Comparison of ENCODE assay signal across 3 cellular contexts in genomic region chr7:76286842-76287403, GRCh38.
TF ChIP-seq lines count a peak whose summit lies in the region.

No MANE protein-coding gene starts in this region.

TF ChIP-seq in HepG2, 621 proteins besides CTCF, POLR2A, EP300 and RAD21:
- TF ChIP-seq HNF4A (CRISPR knock-in tag; IDR thresholded peaks at IDR 0.05), result peak; percentile 15; the same call in 1 of the 2 replicates
- TF ChIP-seq ZBTB3 (CRISPR knock-in tag; IDR thresholded peaks at IDR 0.05; ENCODE audit: borderline replicate concordance, low read depth), result no peak
- TF ChIP-seq MAZ (IDR thresholded peaks at IDR 0.05; ENCODE audit: borderline replicate concordance, low read depth, low read length), result no peak
- TF ChIP-seq MAZ (CRISPR knock-in tag; IDR thresholded peaks at IDR 0.05; ENCODE audit: low read depth), result no peak
TF ChIP-seq in HepG2: peak in this region for 1.

TF ChIP-seq in H1, 55 proteins besides CTCF, POLR2A, EP300 and RAD21:
- TF ChIP-seq CEBPB (IDR thresholded peaks at IDR 0.05; ENCODE audit: low read depth, low read length) (no peak), ZNF274 (IDR thresholded peaks at IDR 0.05; ENCODE audit: borderline replicate concordance, extremely low read depth, low read length) (no peak), PHF8 (conservative IDR thresholded peaks at IDR 0.05; ENCODE audit: low read depth, low read length) (no peak), HDAC2 (IDR thresholded peaks at IDR 0.05; ENCODE audit: borderline replicate concordance in 1 of 2, low read depth in 2 of 2, low read length in 2 of 2) (no peak), KDM1A (IDR thresholded peaks at IDR 0.05; ENCODE audit: borderline replicate concordance, low read length) (no peak), SRF (IDR thresholded peaks at IDR 0.05; ENCODE audit: low read depth, low read length) (no peak), BRCA1 (IDR thresholded peaks at IDR 0.05; ENCODE audit: low read depth, low read length) (no peak), YY1 (IDR thresholded peaks at IDR 0.05; ENCODE audit: low read depth, low read length) (no peak), GABPA (IDR thresholded peaks at IDR 0.05; ENCODE audit: borderline replicate concordance, insufficient read depth, low read length) (no peak), FOSL1 (IDR thresholded peaks at IDR 0.05; ENCODE audit: insufficient read depth, low read depth, low read length) (no peak)

TF ChIP-seq in HEK293T, 16 proteins besides CTCF, POLR2A, EP300 and RAD21:
- no peak for TF ChIP-seq TARDBP (IDR thresholded peaks at IDR 0.05)
